8 cellular contexts compared by ENCODE assay signal in the genomic region with DNA sequence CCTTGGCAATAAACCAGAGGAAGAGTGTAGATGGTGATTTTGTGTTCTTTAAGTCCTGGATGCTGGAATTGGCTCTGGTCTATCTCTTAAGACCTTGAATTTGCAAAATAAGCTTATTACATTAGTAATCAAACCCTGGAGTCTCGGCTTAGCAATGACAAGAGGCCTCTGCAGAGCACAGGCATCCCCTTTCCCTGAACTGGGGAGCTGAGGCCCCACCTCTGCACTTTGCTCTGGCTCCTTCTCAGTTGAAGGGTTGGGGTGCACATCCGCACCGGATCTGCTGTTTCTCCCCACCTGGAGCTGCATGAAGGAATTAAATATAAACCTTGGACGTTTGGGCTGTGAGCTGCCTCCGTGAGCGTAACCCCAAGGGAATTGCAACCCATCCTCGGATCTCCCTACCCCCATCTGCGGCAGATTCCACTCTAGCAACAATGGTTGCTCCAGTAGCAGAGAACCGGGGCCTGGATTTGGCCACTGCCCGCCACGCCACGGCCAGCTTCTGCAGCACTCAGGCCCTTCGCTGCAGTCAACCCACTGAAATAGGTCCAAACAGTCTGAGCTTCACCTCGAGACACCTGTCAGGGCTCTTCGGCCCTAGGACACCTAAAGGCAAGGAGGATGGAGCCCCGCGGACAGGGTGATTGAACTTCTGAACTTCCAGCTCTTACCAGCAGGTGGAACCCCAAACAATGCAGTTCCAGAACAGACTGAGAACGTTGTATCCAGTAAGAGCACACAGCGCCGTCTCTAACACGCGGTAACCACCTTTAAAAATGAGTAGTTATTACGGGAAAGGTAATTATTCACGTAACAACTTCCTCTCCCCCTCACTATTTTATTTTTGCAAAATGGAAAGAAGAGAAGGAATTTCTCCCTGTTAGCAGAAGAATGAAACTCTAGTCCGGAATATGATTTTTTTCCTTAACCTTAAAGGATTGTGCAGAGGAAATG. TPM values are rescaled to one million over a fixed set of nuclear protein-coding genes. Genes with fewer than 3 reads are reported as not detected.
A peak's percentile ranks its signal among the peaks of the same experiment; 100 is the strongest.
DNase-seq lines count a peak whose midpoint lies in the region; ATAC-seq, FAIRE-seq and TF ChIP-seq lines count a peak whose summit lies in the region.

No MANE protein-coding gene starts in this region.

- no peaks in the 10 kb centered on the region for H4K20me1 ChIP-seq in HepG2 (ENCODE audit: insufficient read depth, low read length)

- in situ Hi-C loops in HepG2 (cut with HindIII; ENCODE audit: extremely low pct_ligation_motif_present, low pct_unique_long_range_greater_than_20kb) = loop anchor here (5.0 to 25.0 kb wide), 2 partner anchors 366 to 491 kb away; no protein-coding TSS in a partner anchor

- intact Hi-C loops in colonic mucosa (cut with DNase I) (loop anchor here (5.0 kb wide), 2 partner anchors 111 to 366 kb away; a partner anchor contains a TSS), HepG2 (cut with micrococcal nuclease; ENCODE audit: unreplicated experiment) (loop anchor here (1.0 to 5.0 kb wide), 4 partner anchors 56 to 466 kb away; a partner anchor contains a TSS)

- H3K9me3 ChIP-seq in colonic mucosa (no peaks in the 10 kb centered on the region), HepG2 (ENCODE audit: low read length) (no peaks in the 10 kb centered on the region)

- H3K4me1 ChIP-seq in colonic mucosa (no peaks in the 10 kb centered on the region), HepG2 (ENCODE audit: insufficient read depth, low read length) (peaks cover 18% of the 10 kb centered on the region)

- TF ChIP-seq CTCF in colonic mucosa (IDR thresholded peaks at IDR 0.05) (peak; percentile 82), HepG2 (CRISPR knock-in tag; IDR thresholded peaks at IDR 0.05) (peak; percentile 91)

- H3K27ac ChIP-seq in colonic mucosa (no peak overlapping the region), HepG2 (ENCODE audit: extremely low read length, insufficient read depth, low read length) (no peak overlapping the region)

- no TSS peak for BruUV-seq in HepG2 (replicated peaks; lab: Mats Ljungman, UMichigan)

- TF ChIP-seq EP300 in HepG2 (IDR thresholded peaks at IDR 0.05; ENCODE audit: low read depth in 2 of 2, low read length in 2 of 2) (no peak), HepG2 (CRISPR knock-in tag; IDR thresholded peaks at IDR 0.05; ENCODE audit: borderline replicate concordance) (no peak)

- TF ChIP-seq POLR2A in HepG2 (IDR thresholded peaks at IDR 0.05; ENCODE audit: insufficient read depth in 1 of 2, low read depth in 2 of 2, low read length in 2 of 2) = no peak

- no peak overlapping the region for H2AFZ ChIP-seq in HepG2 (ENCODE audit: low read length)

- peak; percentile 96 for FAIRE-seq in HepG2 (lab: Jason Lieb, UNC)

- peak; percentile 60; the same call in 1 of the 2 replicates for TF ChIP-seq RAD21 in HepG2 (CRISPR knock-in tag; IDR thresholded peaks at IDR 0.05)

- peak overlapping the region; percentile 85 for H3K4me2 ChIP-seq in HepG2 (ENCODE audit: low read depth, low read length)

- ATAC-seq in GM18909 (IDR thresholded peaks at IDR 0.05; ENCODE audit: poor library complexity, unreplicated experiment) (peak; percentile 79), HG03280 (IDR thresholded peaks at IDR 0.05; ENCODE audit: unreplicated experiment) (peak; percentile 73), HepG2 (peak; percentile 98)

- H3K79me2 ChIP-seq in HepG2 (ENCODE audit: insufficient read depth, low read length) = no peaks in the 10 kb centered on the region

- CTCF ChIA-PET in HepG2 (lab: Yijun Ruan, JAX; ENCODE audit: low intra/inter-chr PET ratio, low total read pairs) = interaction anchor here (0.5 to 1.8 kb wide), 2 partner anchors 363 to 902 kb away, joined by 3 to 10 read pairs; no protein-coding TSS in a partner anchor

- 2% methylated on average over 22 of the region's 25 CpGs for WGBS in HepG2 (ENCODE audit: low lambda C conversion rate)

- H3K36me3 ChIP-seq in colonic mucosa = no peaks in the 10 kb centered on the region
- no peaks in the 10 kb centered on the region for H3K36me3 ChIP-seq in HepG2 (replicated peaks in 1 of 2; ENCODE audit: control insufficient read depth in 1 of 2, insufficient read depth in 2 of 2, low read length in 2 of 2)

- H3K27me3 ChIP-seq in colonic mucosa (no peaks in the 10 kb centered on the region), HepG2 (ENCODE audit: control insufficient read depth in 1 of 2, insufficient read depth in 2 of 2, low read length in 2 of 2) (peaks cover 0 to 12% of the 10 kb centered on the region in 2 experiments; a peak in 2 of 5 replicates)

- H3K4me3 ChIP-seq in colonic mucosa (no peak overlapping the region), HepG2 (replicated peaks in 1 of 3; ENCODE audit: insufficient read depth in 1 of 3, low read depth in 2 of 3, low read length in 3 of 3) (peak overlapping the region in 2 of 3 experiments; percentile 6 to 66; a peak in 4 of 6 replicates)

- POLR2A ChIA-PET in HepG2 (lab: Yijun Ruan, JAX) = interaction anchor here (1.7 kb wide), 1 partner anchor 109 kb away, joined by 7 read pairs; a partner anchor contains a TSS

- peak; percentile 82 for DNase-seq in AG20443 (ENCODE audit: low spot score)
- DNase-seq in NCI-H446 treated with DMSO at 0.1 percent for 48 hours (lab: John Stamatoyannopoulos, UW) = peak; percentile 47
- DNase-seq in activated CD4-positive, alpha-beta T cell treated with anti-CD3 and anti-CD28 coated beads for 4 hours = peak; percentile 66 to 82
- DNase-seq in colonic mucosa = peak; percentile 89
- peak; percentile 62 for DNase-seq in HepG2 (ENCODE audit: low spot score)
- peak; percentile 59 to 65 for DNase-seq in stimulated activated CD4-positive, alpha-beta T cell treated with anti-CD3 and anti-CD28 coated beads, Interleukin-4, amount 100 ng/mL, for 48 hours (ENCODE audit: low read depth in 2 of 2)

- H3K9ac ChIP-seq in colonic mucosa (ENCODE audit: low read depth in 2 of 2, low read length in 2 of 2) (no peak overlapping the region), HepG2 (ENCODE audit: insufficient read depth, low read depth, low read length) (no peak overlapping the region)

TF ChIP-seq in HepG2, 621 proteins besides CTCF, POLR2A, EP300 and RAD21 (continues in another document):
- TF ChIP-seq ZNF335 (CRISPR knock-in tag; IDR thresholded peaks at IDR 0.05) = peak; percentile 95
- 0 out of 2 replicates have a peak, but pooled peaks have one; percentile 25 for TF ChIP-seq SALL1 (CRISPR knock-in tag; IDR thresholded peaks at IDR 0.05)
- TF ChIP-seq, protein P1, sequence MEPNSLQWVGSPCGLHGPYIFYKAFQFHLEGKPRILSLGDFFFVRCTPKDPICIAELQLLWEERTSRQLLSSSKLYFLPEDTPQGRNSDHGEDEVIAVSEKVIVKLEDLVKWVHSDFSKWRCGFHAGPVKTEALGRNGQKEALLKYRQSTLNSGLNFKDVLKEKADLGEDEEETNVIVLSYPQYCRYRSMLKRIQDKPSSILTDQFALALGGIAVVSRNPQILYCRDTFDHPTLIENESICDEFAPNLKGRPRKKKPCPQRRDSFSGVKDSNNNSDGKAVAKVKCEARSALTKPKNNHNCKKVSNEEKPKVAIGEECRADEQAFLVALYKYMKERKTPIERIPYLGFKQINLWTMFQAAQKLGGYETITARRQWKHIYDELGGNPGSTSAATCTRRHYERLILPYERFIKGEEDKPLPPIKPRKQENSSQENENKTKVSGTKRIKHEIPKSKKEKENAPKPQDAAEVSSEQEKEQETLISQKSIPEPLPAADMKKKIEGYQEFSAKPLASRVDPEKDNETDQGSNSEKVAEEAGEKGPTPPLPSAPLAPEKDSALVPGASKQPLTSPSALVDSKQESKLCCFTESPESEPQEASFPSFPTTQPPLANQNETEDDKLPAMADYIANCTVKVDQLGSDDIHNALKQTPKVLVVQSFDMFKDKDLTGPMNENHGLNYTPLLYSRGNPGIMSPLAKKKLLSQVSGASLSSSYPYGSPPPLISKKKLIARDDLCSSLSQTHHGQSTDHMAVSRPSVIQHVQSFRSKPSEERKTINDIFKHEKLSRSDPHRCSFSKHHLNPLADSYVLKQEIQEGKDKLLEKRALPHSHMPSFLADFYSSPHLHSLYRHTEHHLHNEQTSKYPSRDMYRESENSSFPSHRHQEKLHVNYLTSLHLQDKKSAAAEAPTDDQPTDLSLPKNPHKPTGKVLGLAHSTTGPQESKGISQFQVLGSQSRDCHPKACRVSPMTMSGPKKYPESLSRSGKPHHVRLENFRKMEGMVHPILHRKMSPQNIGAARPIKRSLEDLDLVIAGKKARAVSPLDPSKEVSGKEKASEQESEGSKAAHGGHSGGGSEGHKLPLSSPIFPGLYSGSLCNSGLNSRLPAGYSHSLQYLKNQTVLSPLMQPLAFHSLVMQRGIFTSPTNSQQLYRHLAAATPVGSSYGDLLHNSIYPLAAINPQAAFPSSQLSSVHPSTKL (CRISPR knock-in tag; IDR thresholded peaks at IDR 0.05) = peak; percentile 35; the same call in 1 of the 2 replicates
- TF ChIP-seq GLI4 (CRISPR knock-in tag; IDR thresholded peaks at IDR 0.05; ENCODE audit: borderline replicate concordance) = no peak
- TF ChIP-seq XRCC5 (optimal IDR thresholded peaks at IDR 0.05; ENCODE audit: low read length) = peak; percentile 58

RNA-seq across cellular contexts. Expression of a gene that starts 54.8 kb away (rescaled TPM):
- total RNA-seq in colonic mucosa (100 to 1,000 TPM; 182 to 274 TPM), HepG2 (2016; rRNA removed; fragmentation: Illumina TruSeq; extraction: Trizol) (162 and 284 TPM in 2 replicates)
- 44.8 and 58.6 TPM in 2 replicates for total RNA-seq in HepG2 (2016; cell fraction: cytosol; rRNA removed; fragmentation: Illumina TruSeq; extraction: Trizol; ENCODE audit: low read depth)
- total RNA-seq in HepG2 (2016; cell fraction: insoluble cytoplasmic fraction; rRNA removed; fragmentation: Illumina TruSeq; extraction: Trizol) = 162 and 279 TPM in 2 replicates
- 104 and 119 TPM in 2 replicates for total RNA-seq in HepG2 (2016; cell fraction: membrane; rRNA removed; fragmentation: Illumina TruSeq; extraction: Trizol)
- 189 and 204 TPM in 2 replicates for total RNA-seq in HepG2 (2016; cell fraction: nucleus; rRNA removed; fragmentation: Illumina TruSeq; extraction: Trizol)
- polyA plus RNA-seq in HepG2 (2011; rRNA removed) = 94.9 and 114 TPM in 2 replicates
- 74.4 and 98.8 TPM in 2 replicates for polyA plus RNA-seq in HepG2 (2011; cell fraction: cytosol; rRNA removed)
- 51.0 and 58.1 TPM in 2 replicates for polyA plus RNA-seq in HepG2 (2011; cell fraction: nucleus; rRNA removed)
- 80.9 and 114 TPM in 2 replicates for polyA plus RNA-seq in HepG2 (2012)
- 16.0 and 18.8 TPM in 2 replicates for polyA plus RNA-seq in HepG2 (2016; cell fraction: cytosol; fragmentation: Illumina TruSeq; extraction: Trizol; ENCODE audit: low read depth)
- 277 and 286 TPM in 2 replicates for polyA plus RNA-seq in HepG2 (2016; cell fraction: insoluble cytoplasmic fraction; fragmentation: Illumina TruSeq; extraction: Trizol; ENCODE audit: low read depth)
- 61.3 and 64.2 TPM in 2 replicates for polyA plus RNA-seq in HepG2 (2016; cell fraction: membrane; fragmentation: Illumina TruSeq; extraction: Trizol; ENCODE audit: low read depth)
- 144 and 159 TPM in 2 replicates for polyA plus RNA-seq in HepG2 (2016; cell fraction: nucleus; fragmentation: Illumina TruSeq; extraction: Trizol; ENCODE audit: insufficient read depth, low read depth)
- polyA minus RNA-seq in HepG2 (2011; rRNA and poly(A)+ RNA removed; ENCODE audit: low replicate concordance) = 229 and 694 TPM in 2 replicates
- polyA minus RNA-seq in HepG2 (2011; cell fraction: cytosol; rRNA and poly(A)+ RNA removed) = 122 and 129 TPM in 2 replicates
- polyA minus RNA-seq in HepG2 (2011; cell fraction: nucleus; rRNA and poly(A)+ RNA removed) = 193 and 204 TPM in 2 replicates
